In genomic region chr2:125553768-125554167, GRCh38 we compare ENCODE assay signal across 34 cellular contexts.
"Had no signal": no experiment of that assay in that cellular context is flagged by ENCODE, and none has a peak within 500 bp of the region (broad histone marks: within the 10 kb centered on the region; RNA-seq: fewer than 3 reads in every experiment).

No MANE protein-coding gene starts in this region.

- H3K4me1 Mint-ChIP-seq: activated CD4-positive, alpha-beta memory T cell treated with anti-CD3 and anti-CD28 coated beads, Interleukin-2, amount 10 ng/mL, durations not matched to agents 7 days and 5 days; activated naive CD8-positive, alpha-beta T cell treated with anti-CD3 and anti-CD28 coated beads, Interleukin-2, amount 50 U/mL, for 24 hours had no signal

- H3K27me3 ChIP-seq: brain microvascular endothelial cell, MG63, SJCRH30 had no signal

- H3K4me3 ChIP-seq: MG63, SJCRH30 had no signal

- H3K36me3 ChIP-seq: brain microvascular endothelial cell, MG63, SJCRH30 had no signal

- H3K27ac ChIP-seq: brain microvascular endothelial cell, SJCRH30, VCaP had no signal

- ATAC-seq: activated naive CD4-positive, alpha-beta T cell treated with anti-CD3 and anti-CD28 coated beads, Interleukin-2, amount 50 U/mL, for 72 hours; activated naive CD8-positive, alpha-beta T cell treated with anti-CD3 and anti-CD28 coated beads, Interleukin-2, amount 50 U/mL, for 24 hours; Panc1 had no signal

- H3K36me3 Mint-ChIP-seq: activated naive CD4-positive, alpha-beta T cell treated with anti-CD3 and anti-CD28 coated beads, Interleukin-2, amount 50 U/mL, for 72 hours had no signal

- H3K9me3 ChIP-seq: MG63, SJCRH30 had no signal

- H3K27ac Mint-ChIP-seq: activated CD4-positive, alpha-beta memory T cell treated with anti-CD3 and anti-CD28 coated beads, Interleukin-2, amount 10 ng/mL, durations not matched to agents 7 days and 5 days; activated naive CD4-positive, alpha-beta T cell treated with anti-CD3 and anti-CD28 coated beads for 36 hours; activated naive CD4-positive, alpha-beta T cell treated with anti-CD3 and anti-CD28 coated beads, Interleukin-2, amount 50 U/mL, for 72 hours; activated naive CD8-positive, alpha-beta T cell treated with anti-CD3 and anti-CD28 coated beads, Interleukin-2, amount 50 U/mL, for 24 hours had no signal

- DNase-seq: activated CD4-positive, alpha-beta memory T cell treated with anti-CD3 and anti-CD28 coated beads, Interleukin-2, amount 10 ng/mL, durations not matched to agents 7 days and 5 days; activated CD4-positive, alpha-beta T cell treated with anti-CD3 and anti-CD28 coated beads for 1 hour; activated CD4-positive, alpha-beta T cell treated with anti-CD3 and anti-CD28 coated beads for 48 hours; activated CD4-positive, CD25-positive, alpha-beta regulatory T cell; activated CD8-positive, alpha-beta memory T cell treated with anti-CD3 and anti-CD28 coated beads for 24 hours; activated gamma-delta T cell treated with Interleukin-2 at 50 U/mL for 16 hours; activated naive CD4-positive, alpha-beta T cell treated with anti-CD3 and anti-CD28 coated beads for 36 hours; activated naive CD8-positive, alpha-beta T cell treated with anti-CD3 and anti-CD28 coated beads, Interleukin-2, amount 50 U/mL, for 24 hours; activated T-cell treated with anti-CD3 and anti-CD28 coated beads, Interleukin-2, amount 50 U/mL, for 1 hour; anterior cingulate cortex; brain microvascular endothelial cell; central memory CD4-positive, alpha-beta T cell; Kasumi-1; KG1; MG63; NCI-H1048; NCI-H1105 treated with DMSO at 0.1 percent for 48 hours; NCI-H1436; NCI-H1694; NCI-H1930; NCI-H2081 treated with DMSO at 0.1 percent for 48 hours; NCI-H345; NCI-H526 treated with DMSO at 0.1 percent for 48 hours; NCI-H774; SHP77; SJCRH30; SW 1271; T-helper 1 cell; T-helper 2 cell; T-helper 9 cell had no signal

- H3K4me1 ChIP-seq: SJCRH30 had no signal

- H3K4me3 Mint-ChIP-seq: activated CD4-positive, alpha-beta memory T cell treated with anti-CD3 and anti-CD28 coated beads, Interleukin-2, amount 10 ng/mL, durations not matched to agents 7 days and 5 days; activated naive CD4-positive, alpha-beta T cell treated with anti-CD3 and anti-CD28 coated beads for 36 hours; activated naive CD8-positive, alpha-beta T cell treated with anti-CD3 and anti-CD28 coated beads, Interleukin-2, amount 50 U/mL, for 24 hours had no signal

- FAIRE-seq: colon had no signal

- H3K27me3 Mint-ChIP-seq: activated CD4-positive, alpha-beta memory T cell treated with anti-CD3 and anti-CD28 coated beads, Interleukin-2, amount 10 ng/mL, durations not matched to agents 7 days and 5 days; activated naive CD8-positive, alpha-beta T cell treated with anti-CD3 and anti-CD28 coated beads, Interleukin-2, amount 50 U/mL, for 24 hours had no signal
